8 cellular contexts compared by ENCODE assay signal in the genomic region with DNA sequence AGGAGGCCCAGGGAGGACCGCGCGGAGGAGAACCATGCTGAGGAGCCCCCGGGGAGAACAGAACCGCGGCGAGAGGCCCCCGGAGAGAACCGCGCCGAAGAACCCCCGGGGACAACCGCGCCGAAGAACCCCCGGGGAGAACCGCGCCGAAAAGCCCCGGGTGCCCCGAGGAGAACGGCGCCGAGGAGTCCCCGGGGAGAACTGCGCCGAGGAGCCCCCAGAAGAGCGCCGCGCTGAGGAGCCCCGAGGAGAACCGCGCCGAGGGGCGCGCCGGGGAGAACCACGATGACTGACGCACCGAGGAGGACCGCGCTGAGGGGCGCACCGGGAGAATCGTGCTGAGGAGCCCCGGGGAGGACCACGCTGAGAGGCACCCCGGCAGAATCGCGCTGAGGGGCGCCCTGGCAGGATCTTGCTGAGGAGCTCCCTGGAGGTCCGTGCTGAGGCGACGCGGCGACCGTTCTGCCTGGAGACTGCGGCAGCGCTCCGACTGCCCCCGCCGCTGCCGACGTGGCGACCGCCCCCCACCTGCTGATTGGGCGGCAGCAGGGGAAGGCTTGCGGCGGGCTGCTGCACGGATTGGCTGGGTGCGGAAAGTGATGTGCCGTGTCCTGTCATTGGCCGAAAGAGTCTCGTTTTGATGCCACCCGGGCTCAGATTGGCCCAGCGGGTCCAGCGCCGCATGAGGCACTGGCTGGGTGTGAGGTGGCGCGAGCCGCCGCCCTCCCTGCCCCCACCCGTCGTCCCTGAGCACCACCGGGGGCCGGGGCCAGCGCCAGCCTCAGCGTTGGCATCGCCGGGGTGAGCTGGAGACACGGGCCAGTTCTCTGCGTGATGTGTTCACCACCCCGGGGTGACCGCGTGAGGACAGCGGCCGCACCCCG. TPM values are rescaled to one million over a fixed set of nuclear protein-coding genes. Genes with fewer than 3 reads are reported as not detected.
DNase-seq lines count a peak whose midpoint lies in the region; ATAC-seq and TF ChIP-seq lines count a peak whose summit lies in the region.

KCNQ1OT1 (minus strand) TSS at position 464 of the 884 bp plus-strand sequence.

- peak within 1 kb of the TSS; percentile 71 for H3K27ac ChIP-seq in colonic mucosa

- H3K36me3 ChIP-seq in colonic mucosa: no peaks in the 10 kb centered on the region

- H3K4me3 ChIP-seq in colonic mucosa: peak within 1 kb of the TSS; percentile 62

- no peaks in the 10 kb centered on the region for H3K9me3 ChIP-seq in colonic mucosa

- no peaks in the 10 kb centered on the region for H3K27me3 ChIP-seq in colonic mucosa

- ATAC-seq in GM19035 (IDR thresholded peaks at IDR 0.05; ENCODE audit: unreplicated experiment): peak; percentile 83
- peak; percentile 92 for ATAC-seq in HG03342 (IDR thresholded peaks at IDR 0.05; ENCODE audit: unreplicated experiment)
- ATAC-seq in left lobe of liver: peak; percentile 81

- peaks cover 6% of the 10 kb centered on the region for H3K4me1 ChIP-seq in colonic mucosa

- H3K9ac ChIP-seq in colonic mucosa (ENCODE audit: low read depth in 2 of 2, low read length in 2 of 2): peak within 1 kb of the TSS; percentile 77 to 88

- TF ChIP-seq CTCF in colonic mucosa (IDR thresholded peaks at IDR 0.05): no peak

- DNase-seq in AG20443 (ENCODE audit: low spot score) (peak; percentile 96), NCI-H460 (ENCODE audit: extremely low read depth, low read depth) (peak; percentile 94), colonic mucosa (peak; percentile 90), left lobe of liver (ENCODE audit: low spot score) (peak; percentile 93)
- DNase-seq in activated CD4-positive, alpha-beta T cell treated with anti-CD3 and anti-CD28 coated beads for 48 hours: peak; percentile 88
- DNase-seq in stimulated activated CD4-positive, alpha-beta T cell treated with anti-CD3 and anti-CD28 coated beads, Interleukin-1b, Interleukin-23, amount 100 ng/mL, for 48 hours: peak; percentile 89

- intact Hi-C loops in colonic mucosa (cut with DNase I): loop anchor here (10.0 kb wide), 1 partner anchor 185 kb away; the partner anchor contains the start of gene CDKN1C

RNA-seq across cellular contexts. Expression of gene KCNQ1OT1, which starts in this region (rescaled TPM):
- 0.49 and 0.72 TPM in 2 replicates for total RNA-seq in NCI-H460 (2014; rRNA removed; shearing (Covaris generic))
- 0.60 and 0.63 TPM in 2 replicates for polyA plus RNA-seq in NCI-H460 (2014; cell fraction: nucleus; rRNA removed)
- total RNA-seq in colonic mucosa (1 to 10 TPM in 1 of 2 donors, under 1 TPM in 1; 0.77 to 1.5 TPM), left lobe of liver (1.2 TPM)

Comparison
In these comparisons a context has a peak if more than half of its experiments do, and no peak if none do; other contexts are left out.
1. Peak in every context shown above with its lines: DNase-seq, ATAC-seq, H3K4me3 ChIP-seq and H3K27ac ChIP-seq.
2. Peak in DNase-seq in NCI-H460; RNA of the gene not detected or under 1 TPM.